Comparison of ENCODE assay signal across 8 cellular contexts in genomic region chr2:96325884-96326255, GRCh38. TPM values are rescaled to one million over a fixed set of nuclear protein-coding genes. Genes with fewer than 3 reads are reported as not detected.
DNase-seq lines count a peak whose midpoint lies in the region; ATAC-seq, FAIRE-seq and TF ChIP-seq lines count a peak whose summit lies in the region.

No MANE protein-coding gene starts in this region.

- H3K4me1 Mint-ChIP-seq in T-helper 17 cell (peaks cover 36% of the 10 kb centered on the region), progenitor cell of endocrine pancreas (ENCODE audit: low read depth) (peaks cover 10% of the 10 kb centered on the region)
- peaks cover 62% of the 10 kb centered on the region for H3K4me1 Mint-ChIP-seq in dendritic cell treated with granulocyte-macrophage colony-stimulating factor and Interleukin-4, amounts not matched to agents 40 ng/mL and 50 ng/mL, for 4 days (ENCODE audit: low read depth)

- DNase-seq in GM18507 (ENCODE audit: extremely low spot score, insufficient read length, low read depth): no peak
- DNase-seq in T-helper 17 cell: peak in 2 of 3 donors; percentile 28 to 40
- no peak for DNase-seq in progenitor cell of endocrine pancreas (ENCODE audit: low spot score, unreplicated experiment)
- no peak for DNase-seq in islet precursor cell
- no peak for DNase-seq in T1000 (lab: John Stamatoyannopoulos, UW)

- ATAC-seq in T-helper 17 cell (peak; percentile 67), HG03139 (IDR thresholded peaks at IDR 0.05; ENCODE audit: unreplicated experiment) (no peak), GM19395 (IDR thresholded peaks at IDR 0.05; ENCODE audit: unreplicated experiment) (no peak)

- intact Hi-C loops in dendritic cell treated with granulocyte-macrophage colony-stimulating factor and Interleukin-4, amounts not matched to agents 40 ng/mL and 50 ng/mL, for 4 days (cut with micrococcal nuclease): no loop called here

- H3K27me3 Mint-ChIP-seq in T-helper 17 cell (no peaks in the 10 kb centered on the region), progenitor cell of endocrine pancreas (peaks cover 45% of the 10 kb centered on the region)
- no peaks in the 10 kb centered on the region for H3K27me3 Mint-ChIP-seq in dendritic cell treated with granulocyte-macrophage colony-stimulating factor and Interleukin-4, amounts not matched to agents 40 ng/mL and 50 ng/mL, for 4 days

- H3K27ac Mint-ChIP-seq in T-helper 17 cell (peak overlapping the region; percentile 90), progenitor cell of endocrine pancreas (no peak overlapping the region)
- peak overlapping the region; percentile 96 for H3K27ac Mint-ChIP-seq in dendritic cell treated with granulocyte-macrophage colony-stimulating factor and Interleukin-4, amounts not matched to agents 40 ng/mL and 50 ng/mL, for 4 days

- H3K4me3 Mint-ChIP-seq in T-helper 17 cell (peak overlapping the region; percentile 96), progenitor cell of endocrine pancreas (ENCODE audit: low read depth) (peak overlapping the region; percentile 78)
- H3K4me3 Mint-ChIP-seq in dendritic cell treated with granulocyte-macrophage colony-stimulating factor and Interleukin-4, amounts not matched to agents 40 ng/mL and 50 ng/mL, for 4 days: peak overlapping the region; percentile 91

- TF ChIP-seq CTCF in progenitor cell of endocrine pancreas (IDR thresholded peaks at IDR 0.05; ENCODE audit: unreplicated experiment): no peak

- H3K9me3 ChIP-seq in T-helper 17 cell (ENCODE audit: control insufficient read depth, low read length, poor library complexity, severe bottlenecking): no peaks in the 10 kb centered on the region

- H3K36me3 Mint-ChIP-seq in T-helper 17 cell (ENCODE audit: low read depth) (peaks cover 5% of the 10 kb centered on the region), progenitor cell of endocrine pancreas (ENCODE audit: insufficient read depth) (peaks cover 5% of the 10 kb centered on the region)
- H3K36me3 Mint-ChIP-seq in dendritic cell treated with granulocyte-macrophage colony-stimulating factor and Interleukin-4, amounts not matched to agents 40 ng/mL and 50 ng/mL, for 4 days (ENCODE audit: low read depth): peaks cover 67% of the 10 kb centered on the region

- FAIRE-seq in GM18507 (lab: Jason Lieb, UNC): peak; percentile 41

- no peaks in the 10 kb centered on the region for H3K9me3 Mint-ChIP-seq in dendritic cell treated with granulocyte-macrophage colony-stimulating factor and Interleukin-4, amounts not matched to agents 40 ng/mL and 50 ng/mL, for 4 days
- no peaks in the 10 kb centered on the region for H3K9me3 Mint-ChIP-seq in progenitor cell of endocrine pancreas (ENCODE audit: low read depth)

RNA-seq across cellular contexts. Expression of gene ITPRIPL1, which starts 0.8 kb away (rescaled TPM):
- total RNA-seq in T-helper 17 cell (1 to 10 TPM; 6.6 to 9.9 TPM), progenitor cell of endocrine pancreas (6.1 and 6.9 TPM in 2 replicates)

RNA-seq across cellular contexts. Expression of gene NCAPH, which starts 9.7 kb away (rescaled TPM):
- total RNA-seq in T-helper 17 cell: 1 to 10 TPM; 1.4 to 3.0 TPM
- total RNA-seq in progenitor cell of endocrine pancreas: 20.9 and 21.2 TPM in 2 replicates

RNA-seq across cellular contexts. Expression of gene SNRNP200, which starts 20.5 kb away (rescaled TPM):
- 100 to 1,000 TPM; 189 to 224 TPM for total RNA-seq in T-helper 17 cell
- total RNA-seq in progenitor cell of endocrine pancreas: 223 and 235 TPM in 2 replicates

RNA-seq across cellular contexts. Expression of gene CIAO1, which starts 59.8 kb away (rescaled TPM):
- total RNA-seq in T-helper 17 cell (10 to 100 TPM; 60.0 to 61.5 TPM), progenitor cell of endocrine pancreas (77.1 and 79.2 TPM in 2 replicates)

Comparison
In these comparisons a context has a peak if more than half of its experiments do, and no peak if none do; other contexts are left out.
1. DNase-seq: peak in T-helper 17 cell (2 of 3); none in GM18507 (single experiment), progenitor cell of endocrine pancreas (single experiment), islet precursor cell (single experiment) and T1000 (single experiment).
2. Peak in every context shown above with its lines, with median percentiles within 50 percentile points of each other: H3K4me3 Mint-ChIP-seq.